ENCODE assay signal across 24 cellular contexts in the genomic region with DNA sequence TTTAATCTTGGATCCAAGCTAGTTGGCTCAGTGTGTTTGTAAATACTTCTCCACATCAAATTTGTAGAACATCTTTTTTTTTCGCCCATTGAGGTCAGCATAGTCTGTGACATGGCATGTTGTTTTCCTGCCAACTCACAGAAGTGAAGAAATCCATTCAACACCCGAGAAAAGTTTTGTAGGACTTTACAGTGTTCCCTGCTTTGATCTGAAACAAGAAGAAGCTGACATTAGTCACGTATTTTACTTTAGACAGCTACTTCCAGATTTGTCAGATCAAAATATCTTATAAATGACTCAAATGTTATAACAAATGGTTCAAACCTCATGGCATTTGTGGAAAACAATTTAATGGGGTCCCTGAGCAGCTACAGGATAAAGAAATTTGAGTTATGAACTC.
A peak's percentile ranks its signal among the peaks of the same experiment; 100 is the strongest.
DNase-seq lines count a peak whose midpoint lies in the region; ATAC-seq, FAIRE-seq and TF ChIP-seq lines count a peak whose summit lies in the region.
"Had no signal": no experiment of that assay in that cellular context is flagged by ENCODE, and none has a peak within 500 bp of the region (broad histone marks: within the 10 kb centered on the region; RNA-seq: fewer than 3 reads in every experiment).

No MANE protein-coding gene starts in this region.

- H3K27me3 ChIP-seq in GM12878 (replicated peaks in 1 of 2; ENCODE audit: control insufficient read depth in 2 of 2, insufficient read depth in 2 of 2, low read length in 1 of 2), result peaks cover 0 to 2% of the 10 kb centered on the region in 2 experiments; a peak in 1 of 4 replicates
- H3K27me3 ChIP-seq: SJSA1, upper lobe of left lung had no signal

- no peak overlapping the region for H3K9ac ChIP-seq in GM12878 (ENCODE audit: control insufficient read depth, insufficient read depth, low read length)

- H3K4me3 ChIP-seq in GM12878 (no peak overlapping the region), foreskin fibroblast (ENCODE audit: low read depth in 1 of 2, low read length in 2 of 2) (no peak overlapping the region)
- H3K4me3 ChIP-seq: prostate gland, SJSA1, upper lobe of left lung had no signal

- RAD21 ChIA-PET in GM12878 (lab: Charles Lee; ENCODE audit: unreplicated experiment), result interaction anchor here (0.6 to 8.8 kb wide), 32 partner anchors 8 to 789 kb away, joined by 3 to 209 read pairs (median 4); no protein-coding TSS in a partner anchor

- FAIRE-seq in HTR-8/SVneo (lab: Jason Lieb, UNC), result no peak
- no peak for FAIRE-seq in GM12878 (lab: Jason Lieb, UNC)
- FAIRE-seq: keratinocyte had no signal

- BruUV-seq in GM12878 (replicated peaks; lab: Mats Ljungman, UMichigan), result no TSS peak

- no peak overlapping the region for H3K4me2 ChIP-seq in GM12878 (ENCODE audit: control insufficient read depth, insufficient read depth)

- H3K4me1 ChIP-seq in GM12878 (ENCODE audit: control insufficient read depth, insufficient read depth, low read length), result no peaks in the 10 kb centered on the region
- H3K4me1 ChIP-seq: prostate gland, SJSA1, upper lobe of left lung had no signal

- H3K36me3 ChIP-seq in GM12878 (ENCODE audit: control insufficient read depth in 2 of 2, insufficient read depth in 2 of 2, low read length in 1 of 2), result no peaks in the 10 kb centered on the region
- H3K36me3 ChIP-seq: prostate gland, SJSA1, upper lobe of left lung had no signal

- intact Hi-C loops in GM12878 (cut with micrococcal nuclease; ENCODE audit: unreplicated experiment), result no loop called here

- no peaks in the 10 kb centered on the region for H3K79me2 ChIP-seq in GM12878 (ENCODE audit: control insufficient read depth, insufficient read depth, low read length)

- no peak; a peak in 1 of 6 replicates for TF ChIP-seq CTCF in GM12878 (IDR thresholded peaks at IDR 0.05 in 2 of 3, conservative IDR thresholded peaks at IDR 0.05 in 1 of 3; ENCODE audit: control insufficient read depth in 2 of 3, extremely low read depth in 1 of 3, insufficient read depth in 1 of 3, low read depth in 3 of 3, low read length in 3 of 3)
- TF ChIP-seq CTCF in foreskin fibroblast (IDR thresholded peaks at IDR 0.05; ENCODE audit: low read depth, low read length), result no peak

- no peak for TF ChIP-seq RAD21 in GM12878 (IDR thresholded peaks at IDR 0.05; ENCODE audit: insufficient read depth, low read depth, low read length)

- no peak for ATAC-seq in GM12878
- ATAC-seq: PC-3 had no signal

- DNase-seq in AG08395 (ENCODE audit: low spot score) (peak; percentile 68), HTR-8/SVneo (ENCODE audit: insufficient read length, low spot score) (peak; percentile 6), GM12878 (ENCODE audit: low read depth, low spot score) (no peak), foreskin fibroblast (peak; percentile 26 to 45), NCI-H1105 (lab: John Stamatoyannopoulos, UW) (no peak), OCI-M1 (lab: John Stamatoyannopoulos, UW) (no peak), KG1 (lab: John Stamatoyannopoulos, UW) (no peak)
- DNase-seq in activated CD4-positive, CD25-positive, alpha-beta regulatory T cell treated with anti-CD3 and anti-CD28 coated beads, Interleukin-2, amount 50 U/mL, for 72 hours, result no peak
- DNase-seq: activated CD4-positive, alpha-beta T cell treated with anti-CD3 and anti-CD28 coated beads for 1 hour; activated effector memory CD4-positive, alpha-beta T cell treated with anti-CD3 and anti-CD28 coated beads, Interleukin-2, amount 50 U/mL, for 16 hours; DMS79; GOT3; IMR-90; NCI-H1092; NCI-H2107; NCI-H526; nephron progenitor cell; PC-3; stimulated activated naive CD4-positive, alpha-beta T cell treated with Interleukin-2 at 50 U/mL for 16 hours; upper lobe of left lung had no signal

- no peaks in the 10 kb centered on the region for H4K20me1 ChIP-seq in GM12878 (ENCODE audit: control insufficient read depth, insufficient read depth)

- CTCF ChIA-PET in GM12878 (lab: Yijun Ruan, JAX), result interaction anchor here (0.6 to 8.3 kb wide), 31 partner anchors 9 to 714 kb away, joined by 3 to 138 read pairs (median 6); no protein-coding TSS in a partner anchor

- no peak overlapping the region for H2AFZ ChIP-seq in GM12878 (ENCODE audit: control insufficient read depth, low read depth, low read length)

- no peak overlapping the region for H3K27ac ChIP-seq in GM12878 (ENCODE audit: control insufficient read depth, insufficient read depth)
- H3K27ac ChIP-seq: epithelial cell of prostate, prostate gland, SJSA1, upper lobe of left lung had no signal

- SMC1A ChIA-PET in GM12878 (lab: Charles Lee; ENCODE audit: uncharacterized antibody, unreplicated experiment), result interaction anchor here (0.7 to 14.2 kb wide), 41 partner anchors 8 to 586 kb away, joined by 3 to 298 read pairs (median 5); no protein-coding TSS in a partner anchor

- WGBS in GM12878 (ENCODE audit: insufficient coverage, insufficient replicate concordance, low lambda C conversion rate, missing lambda C conversion rate), result 2% methylated on average over 3 of the region's 3 CpGs

- H3K9me3 ChIP-seq in GM12878 (replicated peaks; ENCODE audit: control insufficient read depth, insufficient read depth, low read length), result no peaks in the 10 kb centered on the region; the same call in 2 of the 3 replicates
- H3K9me3 ChIP-seq: prostate gland, SJSA1, upper lobe of left lung had no signal

- TF ChIP-seq EP300 in GM12878 (IDR thresholded peaks at IDR 0.05; ENCODE audit: borderline replicate concordance in 1 of 2, control insufficient read depth in 1 of 2, low read depth in 2 of 2, low read length in 2 of 2), result no peak

- in situ Hi-C loops in GM12878 (cut with MboI), result no loop called here

- no peak for TF ChIP-seq POLR2A in GM12878 (IDR thresholded peaks at IDR 0.05; ENCODE audit: low read depth, low read length)

- POLR2A ChIA-PET in GM12878 (lab: Charles Lee), result interaction anchor here (0.6 to 7.5 kb wide), 12 partner anchors 13 to 280 kb away, joined by 3 to 101 read pairs (median 4); no protein-coding TSS in a partner anchor

TF ChIP-seq in GM12878, 131 proteins besides CTCF, POLR2A, EP300 and RAD21:
- TF ChIP-seq SMAD5 (IDR thresholded peaks at IDR 0.05; ENCODE audit: low read depth) (no peak), NR2F1 (conservative IDR thresholded peaks at IDR 0.05) (no peak), CEBPB (IDR thresholded peaks at IDR 0.05; ENCODE audit: borderline replicate concordance in 1 of 2, low read depth in 2 of 2, low read length in 2 of 2) (no peak), HDAC2 (IDR thresholded peaks at IDR 0.05) (no peak)
- TF ChIP-seq, protein P1, sequence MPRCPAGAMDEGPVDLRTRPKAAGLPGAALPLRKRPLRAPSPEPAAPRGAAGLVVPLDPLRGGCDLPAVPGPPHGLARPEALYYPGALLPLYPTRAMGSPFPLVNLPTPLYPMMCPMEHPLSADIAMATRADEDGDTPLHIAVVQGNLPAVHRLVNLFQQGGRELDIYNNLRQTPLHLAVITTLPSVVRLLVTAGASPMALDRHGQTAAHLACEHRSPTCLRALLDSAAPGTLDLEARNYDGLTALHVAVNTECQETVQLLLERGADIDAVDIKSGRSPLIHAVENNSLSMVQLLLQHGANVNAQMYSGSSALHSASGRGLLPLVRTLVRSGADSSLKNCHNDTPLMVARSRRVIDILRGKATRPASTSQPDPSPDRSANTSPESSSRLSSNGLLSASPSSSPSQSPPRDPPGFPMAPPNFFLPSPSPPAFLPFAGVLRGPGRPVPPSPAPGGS (IDR thresholded peaks at IDR 0.05; ENCODE audit: borderline replicate concordance, insufficient read depth, low read depth, low read length, poor library complexity, severe bottlenecking), result no peak
- TF ChIP-seq, protein P2, sequence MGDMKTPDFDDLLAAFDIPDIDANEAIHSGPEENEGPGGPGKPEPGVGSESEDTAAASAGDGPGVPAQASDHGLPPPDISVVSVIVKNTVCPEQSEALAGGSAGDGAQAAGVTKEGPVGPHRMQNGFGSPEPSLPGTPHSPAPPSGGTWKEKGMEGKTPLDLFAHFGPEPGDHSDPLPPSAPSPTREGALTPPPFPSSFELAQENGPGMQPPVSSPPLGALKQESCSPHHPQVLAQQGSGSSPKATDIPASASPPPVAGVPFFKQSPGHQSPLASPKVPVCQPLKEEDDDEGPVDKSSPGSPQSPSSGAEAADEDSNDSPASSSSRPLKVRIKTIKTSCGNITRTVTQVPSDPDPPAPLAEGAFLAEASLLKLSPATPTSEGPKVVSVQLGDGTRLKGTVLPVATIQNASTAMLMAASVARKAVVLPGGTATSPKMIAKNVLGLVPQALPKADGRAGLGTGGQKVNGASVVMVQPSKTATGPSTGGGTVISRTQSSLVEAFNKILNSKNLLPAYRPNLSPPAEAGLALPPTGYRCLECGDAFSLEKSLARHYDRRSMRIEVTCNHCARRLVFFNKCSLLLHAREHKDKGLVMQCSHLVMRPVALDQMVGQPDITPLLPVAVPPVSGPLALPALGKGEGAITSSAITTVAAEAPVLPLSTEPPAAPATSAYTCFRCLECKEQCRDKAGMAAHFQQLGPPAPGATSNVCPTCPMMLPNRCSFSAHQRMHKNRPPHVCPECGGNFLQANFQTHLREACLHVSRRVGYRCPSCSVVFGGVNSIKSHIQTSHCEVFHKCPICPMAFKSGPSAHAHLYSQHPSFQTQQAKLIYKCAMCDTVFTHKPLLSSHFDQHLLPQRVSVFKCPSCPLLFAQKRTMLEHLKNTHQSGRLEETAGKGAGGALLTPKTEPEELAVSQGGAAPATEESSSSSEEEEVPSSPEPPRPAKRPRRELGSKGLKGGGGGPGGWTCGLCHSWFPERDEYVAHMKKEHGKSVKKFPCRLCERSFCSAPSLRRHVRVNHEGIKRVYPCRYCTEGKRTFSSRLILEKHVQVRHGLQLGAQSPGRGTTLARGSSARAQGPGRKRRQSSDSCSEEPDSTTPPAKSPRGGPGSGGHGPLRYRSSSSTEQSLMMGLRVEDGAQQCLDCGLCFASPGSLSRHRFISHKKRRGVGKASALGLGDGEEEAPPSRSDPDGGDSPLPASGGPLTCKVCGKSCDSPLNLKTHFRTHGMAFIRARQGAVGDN (IDR thresholded peaks at IDR 0.05), result peak; percentile 6; the same call in 1 of the 2 replicates
- TF ChIP-seq, protein P3, sequence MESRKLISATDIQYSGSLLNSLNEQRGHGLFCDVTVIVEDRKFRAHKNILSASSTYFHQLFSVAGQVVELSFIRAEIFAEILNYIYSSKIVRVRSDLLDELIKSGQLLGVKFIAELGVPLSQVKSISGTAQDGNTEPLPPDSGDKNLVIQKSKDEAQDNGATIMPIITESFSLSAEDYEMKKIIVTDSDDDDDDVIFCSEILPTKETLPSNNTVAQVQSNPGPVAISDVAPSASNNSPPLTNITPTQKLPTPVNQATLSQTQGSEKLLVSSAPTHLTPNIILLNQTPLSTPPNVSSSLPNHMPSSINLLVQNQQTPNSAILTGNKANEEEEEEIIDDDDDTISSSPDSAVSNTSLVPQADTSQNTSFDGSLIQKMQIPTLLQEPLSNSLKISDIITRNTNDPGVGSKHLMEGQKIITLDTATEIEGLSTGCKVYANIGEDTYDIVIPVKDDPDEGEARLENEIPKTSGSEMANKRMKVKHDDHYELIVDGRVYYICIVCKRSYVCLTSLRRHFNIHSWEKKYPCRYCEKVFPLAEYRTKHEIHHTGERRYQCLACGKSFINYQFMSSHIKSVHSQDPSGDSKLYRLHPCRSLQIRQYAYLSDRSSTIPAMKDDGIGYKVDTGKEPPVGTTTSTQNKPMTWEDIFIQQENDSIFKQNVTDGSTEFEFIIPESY (IDR thresholded peaks at IDR 0.05), result no peak

Comparison
In these comparisons a context has a peak if more than half of its experiments do, and no peak if none do; other contexts are left out.
1. DNase-seq: peak in AG08395 (single experiment), HTR-8/SVneo (single experiment) and foreskin fibroblast (2 of 2); none in GM12878 (single experiment), NCI-H1105 (single experiment), activated CD4-positive, CD25-positive, alpha-beta regulatory T cell treated with anti-CD3 and anti-CD28 coated beads, Interleukin-2, amount 50 U/mL, for 72 hours (single experiment), OCI-M1 (single experiment) and KG1 (single experiment).